In genomic region chr3:46953265-46954010, GRCh38 we compare ENCODE assay signal across 10 cellular contexts. TPM values are rescaled to one million over a fixed set of nuclear protein-coding genes. Genes with fewer than 3 reads are reported as not detected.
DNase-seq lines count a peak whose midpoint lies in the region; ATAC-seq, FAIRE-seq and TF ChIP-seq lines count a peak whose summit lies in the region.
"Had no signal": no experiment of that assay in that cellular context is flagged by ENCODE, and none has a peak within 500 bp of the region (broad histone marks: within the 10 kb centered on the region; RNA-seq: fewer than 3 reads in every experiment).

No MANE protein-coding gene starts in this region.

- H3K27me3 ChIP-seq in OCI-LY1 (ENCODE audit: insufficient read depth, low read length) (no peaks in the 10 kb centered on the region), esophagus squamous epithelium (no peaks in the 10 kb centered on the region), H7 (ENCODE audit: control insufficient read depth, insufficient read depth, low read length) (no peaks in the 10 kb centered on the region)

- CTCF ChIA-PET in A549 (lab: Yijun Ruan, JAX) = interaction anchor here (1.1 to 4.3 kb wide), 2 partner anchors 18 to 29 kb away, joined by 3 to 21 read pairs; no protein-coding TSS in a partner anchor

- ATAC-seq in A549 (no peak), esophagus mucosa (no peak)

- no peak for TF ChIP-seq EP300 in A549 (IDR thresholded peaks at IDR 0.05)

- intact Hi-C loops in esophagus squamous epithelium (cut with DNase I) = no loop called here

- H3K4me2 ChIP-seq in A549 = no peak overlapping the region
- H3K4me2 ChIP-seq in OCI-LY1 (ENCODE audit: low read length) = peak overlapping the region; percentile 40; the same call in 1 of the 2 replicates

- H3K9me3 ChIP-seq in A549 (no peaks in the 10 kb centered on the region), OCI-LY1 (ENCODE audit: low read length) (no peaks in the 10 kb centered on the region), esophagus squamous epithelium (no peaks in the 10 kb centered on the region)

- TF ChIP-seq CTCF in A549 (IDR thresholded peaks at IDR 0.05) = no peak
- TF ChIP-seq CTCF in OCI-LY1 (IDR thresholded peaks at IDR 0.05; ENCODE audit: low read length) = no peak
- TF ChIP-seq CTCF in esophagus squamous epithelium (IDR thresholded peaks at IDR 0.05) = no peak

- H4K20me1 ChIP-seq in OCI-LY1 (ENCODE audit: insufficient read depth, low read length) = no peaks in the 10 kb centered on the region

- no peak overlapping the region for H3K9ac ChIP-seq in OCI-LY1 (ENCODE audit: low read length)

- H3K4me1 ChIP-seq in A549 (peaks cover 75% of the 10 kb centered on the region), OCI-LY1 (ENCODE audit: insufficient read depth, low read length, severe bottlenecking) (peaks cover 70% of the 10 kb centered on the region), esophagus squamous epithelium (peaks cover 39 to 93% (median 71%) of the 10 kb centered on the region in 3 donors)

- H3K4me3 ChIP-seq in A549 = no peak overlapping the region
- H3K4me3 ChIP-seq in OCI-LY1 (ENCODE audit: low read depth, low read length, poor library complexity, severe bottlenecking) = no peak overlapping the region
- no peak overlapping the region for H3K4me3 ChIP-seq in esophagus squamous epithelium
- no peak overlapping the region for H3K4me3 ChIP-seq in H7 (ENCODE audit: insufficient read depth, low read depth, low read length)

- WGBS in A549 (ENCODE audit: missing lambda C conversion rate) = 93% methylated on average over 7 of the region's 7 CpGs
- WGBS in esophagus squamous epithelium, 2 donors = 63 to 77% methylated on average over 6 of the region's 7 CpGs

- no peaks in the 10 kb centered on the region for H3K9me2 ChIP-seq in OCI-LY1 (ENCODE audit: low read depth, low read length)

- peaks cover 12% of the 10 kb centered on the region; the same call in 1 of the 2 replicates for H3K36me3 ChIP-seq in OCI-LY1 (ENCODE audit: insufficient read depth, low read length)
- peaks cover 0 to 17% (median 0%) of the 10 kb centered on the region in 3 donors for H3K36me3 ChIP-seq in esophagus squamous epithelium
- no peaks in the 10 kb centered on the region for H3K36me3 ChIP-seq in H7 (replicated peaks; ENCODE audit: control insufficient read depth, insufficient read depth, low read length)

- H3F3A ChIP-seq in OCI-LY1 (ENCODE audit: insufficient read depth, low read length) = no peaks in the 10 kb centered on the region

- POLR2A ChIA-PET in A549 (lab: Yijun Ruan, JAX) = interaction anchor here (1.0 kb wide), 1 partner anchor 23 kb away, joined by 4 read pairs; the partner anchor contains the start of gene CCDC12

- H3K79me2 ChIP-seq in OCI-LY1 (ENCODE audit: insufficient read depth, low read length) = peaks cover 94% of the 10 kb centered on the region

- TF ChIP-seq POLR2A in A549 (IDR thresholded peaks at IDR 0.05; ENCODE audit: low read length) (no peak), esophagus squamous epithelium (IDR thresholded peaks at IDR 0.05) (no peak)

- TF ChIP-seq RAD21 in A549 (conservative IDR thresholded peaks at IDR 0.05 in 1 of 2, IDR thresholded peaks at IDR 0.05 in 1 of 2) = no peak

- DNase-seq in A549 (ENCODE audit: low read depth in 1 of 2, low spot score in 1 of 2) (no peak), GM18507 (ENCODE audit: extremely low spot score, insufficient read length, low read depth) (no peak), esophagus squamous epithelium (lab: John Stamatoyannopoulos, UW) (no peak), HT-29 (ENCODE audit: low spot score) (no peak), H7 (no peak), 8988T (no peak)
- DNase-seq: activated CD8-positive, alpha-beta memory T cell treated with anti-CD3 and anti-CD28 coated beads, Interleukin-2, amount 50 U/mL, for 48 hours; DMS79 treated with DMSO at 0.1 percent for 48 hours had no signal

- H3K27ac ChIP-seq in A549 (peak overlapping the region; percentile 32 to 55; a peak in 3 of 6 replicates), OCI-LY1 (ENCODE audit: low read depth, low read length, poor library complexity, severe bottlenecking) (peak overlapping the region; percentile 67), esophagus squamous epithelium (peak overlapping the region in 3 of 4 donors; percentile 50 to 72 (median 63))

- FAIRE-seq in A549 (lab: Jason Lieb, UNC) (no peak), GM18507 (lab: Jason Lieb, UNC) (peak; percentile 81)

- no peak overlapping the region for H2AFZ ChIP-seq in OCI-LY1 (ENCODE audit: low read length)

TF ChIP-seq in A549, 52 proteins besides CTCF, POLR2A, EP300 and RAD21 (continues in another document):
- TF ChIP-seq ZFP36 (IDR thresholded peaks at IDR 0.05; ENCODE audit: borderline replicate concordance, partially characterized antibody) (no peak), ZNF302 (CRISPR knock-in tag; IDR thresholded peaks at IDR 0.05) (no peak), GATA3 (IDR thresholded peaks at IDR 0.05; ENCODE audit: borderline replicate concordance) (no peak), USF2 (IDR thresholded peaks at IDR 0.05) (no peak), REST (IDR thresholded peaks at IDR 0.05) (no peak), NFE2L2 (conservative IDR thresholded peaks at IDR 0.05; ENCODE audit: low read length) (no peak), SREBF2 (IDR thresholded peaks at IDR 0.05) (no peak), MAZ (IDR thresholded peaks at IDR 0.05; ENCODE audit: borderline replicate concordance, low read depth, low read length) (no peak), HOXA7 (CRISPR knock-in tag; IDR thresholded peaks at IDR 0.05) (no peak), CHD4 (IDR thresholded peaks at IDR 0.05; ENCODE audit: borderline replicate concordance) (no peak), SMC3 (IDR thresholded peaks at IDR 0.05) (no peak), EHMT2 (IDR thresholded peaks at IDR 0.05; ENCODE audit: low read depth) (no peak), ELK1 (IDR thresholded peaks at IDR 0.05; ENCODE audit: low read depth, low read length) (no peak), MAFK (IDR thresholded peaks at IDR 0.05; ENCODE audit: partially characterized antibody) (no peak)

RNA-seq across cellular contexts. Expression of gene CCDC12, which starts 23.1 kb away (rescaled TPM):
- polyA plus RNA-seq in A549 (2011; rRNA removed) (21.7 and 34.8 TPM in 2 replicates), A549 (2017; fragmentation: RNase III; extraction: RNeasy Plus Mini Kit Qiagen cat#74134 plus additional on column Dnase treatment) (74.2 to 81.0 TPM (median 79.2 TPM) in 3 replicates)
- polyA plus RNA-seq in A549 (2012; cell fraction: cytosol; rRNA removed) = 53.8 and 83.7 TPM in 2 replicates
- 44.0 and 54.7 TPM in 2 replicates for polyA plus RNA-seq in A549 (2012; cell fraction: nucleus; rRNA removed)
- polyA minus RNA-seq in A549 (2011; rRNA and poly(A)+ RNA removed) = 30.5 and 33.9 TPM in 2 replicates
- total RNA-seq in esophagus squamous epithelium (10 to 100 TPM; 55.5 to 87.5 (median 67.5) TPM), esophagus mucosa (50.2 TPM)
- total RNA-seq in HT-29 (2014; rRNA removed; shearing (Covaris generic)) = 38.2 and 39.4 TPM in 2 replicates
- 40.0 and 40.9 TPM in 2 replicates for total RNA-seq in H7 (2014; rRNA removed; shearing (Covaris generic))

RNA-seq across cellular contexts. Expression of gene NBEAL2, which starts 26.0 kb away (rescaled TPM):
- 9.6 and 13.3 TPM in 2 replicates for polyA plus RNA-seq in A549 (2011; rRNA removed)
- polyA plus RNA-seq in A549 (2012; cell fraction: cytosol; rRNA removed) = 45.5 and 60.4 TPM in 2 replicates
- 409 and 469 TPM in 2 replicates for polyA plus RNA-seq in A549 (2012; cell fraction: nucleus; rRNA removed)
- 43.4 to 54.0 TPM (median 47.3 TPM) in 3 replicates for polyA plus RNA-seq in A549 (2017; fragmentation: RNase III; extraction: RNeasy Plus Mini Kit Qiagen cat#74134 plus additional on column Dnase treatment)
- 14.9 and 24.5 TPM in 2 replicates for polyA minus RNA-seq in A549 (2011; rRNA and poly(A)+ RNA removed)
- total RNA-seq in esophagus squamous epithelium = 100 to 1,000 TPM; 128 to 297 (median 185) TPM
- total RNA-seq in esophagus mucosa = 117 TPM
- 154 and 168 TPM in 2 replicates for total RNA-seq in HT-29 (2014; rRNA removed; shearing (Covaris generic))
- total RNA-seq in H7 (2014; rRNA removed; shearing (Covaris generic)) = 51.6 and 65.4 TPM in 2 replicates
